8 cellular contexts compared by ENCODE assay signal in the genomic region with DNA sequence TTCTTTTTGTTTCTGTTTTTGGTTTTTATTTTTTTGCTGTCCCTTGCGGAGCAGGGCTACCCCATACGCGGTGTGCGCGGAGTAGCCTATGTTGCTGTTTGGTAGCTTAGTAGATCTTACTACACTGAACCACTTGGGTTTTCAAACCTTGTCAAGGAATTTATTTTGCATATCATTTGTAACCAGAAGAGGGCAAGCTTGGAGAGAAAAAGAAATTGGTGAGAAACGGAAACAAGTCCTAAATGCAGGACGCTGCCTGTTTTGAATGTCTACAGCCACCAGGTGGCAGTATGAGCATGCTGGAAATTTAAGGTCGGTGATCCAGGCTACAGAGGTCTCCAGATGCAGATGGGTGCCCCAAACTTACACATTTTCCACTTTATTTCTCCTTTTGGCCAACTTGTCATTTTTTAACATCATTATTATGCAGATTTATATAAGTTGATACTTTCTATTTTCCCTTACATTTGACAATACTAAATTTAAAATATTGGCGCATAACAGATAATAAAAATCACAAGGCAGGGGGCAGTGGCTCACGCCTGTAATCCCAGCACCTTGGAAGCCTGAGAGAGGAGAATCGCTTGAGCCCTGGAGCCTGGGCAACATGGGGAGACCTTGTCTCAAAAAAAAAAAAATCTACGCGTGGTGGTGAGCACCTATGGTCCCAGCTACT. TPM values are rescaled to one million over a fixed set of nuclear protein-coding genes. Genes with fewer than 3 reads are reported as not detected.
DNase-seq lines count a peak whose midpoint lies in the region; ATAC-seq and TF ChIP-seq lines count a peak whose summit lies in the region.

No MANE protein-coding gene starts in this region.

- 39 to 40% methylated on average over 13 of the region's 13 CpGs for WGBS in heart right ventricle, 2 donors

- H3K9me3 ChIP-seq in heart right ventricle = peaks cover 0 to 5% (median 0%) of the 10 kb centered on the region in 11 donors

- DNase-seq in NCI-H1417 treated with DMSO at 0.1 percent for 48 hours (lab: John Stamatoyannopoulos, UW) (peak; percentile 50), SW 1271 (lab: John Stamatoyannopoulos, UW) (peak; percentile 83 to 96), heart right ventricle (peak; percentile 37 to 76), retinal pigment epithelial cell (ENCODE audit: low read depth) (peak; percentile 70)
- peak; percentile 49 for DNase-seq in activated naive CD8-positive, alpha-beta T cell treated with anti-CD3 and anti-CD28 coated beads, Interleukin-2, amount 50 U/mL, for 16 hours (ENCODE audit: low read depth, low spot score)

- H3K4me3 ChIP-seq in heart right ventricle = no peak overlapping the region
- no peak overlapping the region for H3K4me3 ChIP-seq in retinal pigment epithelial cell (ENCODE audit: low read length)

- peaks cover 0 to 3% (median 0%) of the 10 kb centered on the region in 9 donors for H3K4me1 ChIP-seq in heart right ventricle

- intact Hi-C loops in heart right ventricle (cut with DNase I) = loop anchor here in 6 of 10 donors (2.0 to 10.0 kb wide), 3 partner anchors 165 to 272 kb away; partner anchors contain the start of gene STK31 (in 5 of the 6)

- ATAC-seq in HG02642 (IDR thresholded peaks at IDR 0.05; ENCODE audit: poor library complexity, unreplicated experiment) (peak; percentile 68), heart right ventricle (peak in 7 of 8 donors; percentile 58 to 91 (median 83)), GM19324 (IDR thresholded peaks at IDR 0.05; ENCODE audit: low FRiP score, unreplicated experiment) (no peak)

- no peaks in the 10 kb centered on the region for H3K36me3 ChIP-seq in heart right ventricle

- TF ChIP-seq CTCF in GM12801 (IDR thresholded peaks at IDR 0.05; ENCODE audit: extremely low read depth, insufficient read length) (peak; percentile 2), heart right ventricle (IDR thresholded peaks at IDR 0.05) (peak in 8 of 9 donors; percentile 85 to 97 (median 94)), retinal pigment epithelial cell (conservative IDR thresholded peaks at IDR 0.05; ENCODE audit: low read depth, low read length) (peak; percentile 92)

- no peak overlapping the region for H3K27ac ChIP-seq in heart right ventricle

- no peaks in the 10 kb centered on the region for H3K27me3 ChIP-seq in heart right ventricle

RNA-seq across cellular contexts. Expression of gene TRA2A, which starts 15.3 kb away (rescaled TPM):
- total RNA-seq in heart right ventricle = 10 to 100 TPM; 26.9 to 38.3 (median 31.2) TPM
- polyA plus RNA-seq in heart right ventricle = 10 to 100 TPM; 24.6 to 86.8 TPM

RNA-seq across cellular contexts. Expression of gene CCDC126, which starts 50.1 kb away (rescaled TPM):
- 10 to 100 TPM in 3 of 10 donors, 1 to 10 TPM in 7; 6.7 to 11.9 (median 8.9) TPM for total RNA-seq in heart right ventricle
- polyA plus RNA-seq in heart right ventricle = 1 to 10 TPM; 2.9 to 5.4 TPM

Comparison
In these comparisons a context has a peak if more than half of its experiments do, and no peak if none do; other contexts are left out.
1. CTCF ChIP-seq: peak in every context shown above with its lines; median percentile 94 in heart right ventricle; 92 in retinal pigment epithelial cell; 2 in GM12801.